In the genomic region with DNA sequence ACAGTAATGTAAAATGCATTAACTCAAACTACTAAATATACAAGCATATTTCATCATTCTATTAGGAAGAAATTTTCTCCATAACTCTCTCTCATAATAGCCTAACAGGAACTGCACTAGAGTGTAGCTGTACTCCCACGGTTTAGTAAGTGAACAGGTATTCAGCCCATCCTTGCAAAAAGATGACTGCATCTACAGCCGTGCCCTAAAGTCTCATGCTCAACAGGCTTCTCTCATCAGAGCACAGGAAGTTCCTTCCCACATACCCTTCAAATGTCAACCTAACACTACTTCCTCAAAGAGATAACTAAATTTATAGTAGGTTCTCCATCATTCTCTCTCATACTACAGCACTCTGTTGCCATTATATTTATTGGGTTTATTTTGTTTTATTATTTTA, we compare ENCODE assay signal across 8 cellular contexts.
DNase-seq lines count a peak whose midpoint lies in the region; ATAC-seq and TF ChIP-seq lines count a peak whose summit lies in the region.

No MANE protein-coding gene starts in this region.

- POLR2A ChIA-PET in GM10248 (lab: Yijun Ruan, JAX), result no interaction called here
- POLR2A ChIA-PET in activated CD8-positive, alpha-beta T cell treated with anti-CD3 and anti-CD28 coated beads for 36 hours (lab: Charles Lee), result no interaction called here

- TF ChIP-seq CTCF in GM10248 (IDR thresholded peaks at IDR 0.05; ENCODE audit: control extremely low read depth, extremely low read depth, low read depth, missing control alignments), result no peak
- TF ChIP-seq CTCF in activated CD8-positive, alpha-beta T cell treated with anti-CD3 and anti-CD28 coated beads for 36 hours (IDR thresholded peaks at IDR 0.05), result no peak

- no peaks in the 10 kb centered on the region for H3K27me3 Mint-ChIP-seq in activated CD8-positive, alpha-beta T cell treated with anti-CD3 and anti-CD28 coated beads for 36 hours

- CTCF ChIA-PET in GM10248 (lab: Yijun Ruan, JAX), result interaction anchor here (1.1 kb wide), 1 partner anchor 9 kb away, joined by 3 read pairs; no protein-coding TSS in a partner anchor
- CTCF ChIA-PET in activated CD8-positive, alpha-beta T cell treated with anti-CD3 and anti-CD28 coated beads for 36 hours (lab: Charles Lee), result interaction anchor here (1.4 kb wide), 1 partner anchor 255 kb away, joined by 6 read pairs; no protein-coding TSS in a partner anchor

- peak overlapping the region; percentile 40 for H3K27ac Mint-ChIP-seq in activated CD8-positive, alpha-beta T cell treated with anti-CD3 and anti-CD28 coated beads for 36 hours

- peaks cover 15% of the 10 kb centered on the region for H3K9me3 Mint-ChIP-seq in activated CD8-positive, alpha-beta T cell treated with anti-CD3 and anti-CD28 coated beads for 36 hours

- intact Hi-C loops in activated CD8-positive, alpha-beta T cell treated with anti-CD3 and anti-CD28 coated beads for 36 hours (cut with micrococcal nuclease), result no loop called here

- H3K4me3 Mint-ChIP-seq in activated CD8-positive, alpha-beta T cell treated with anti-CD3 and anti-CD28 coated beads for 36 hours, result no peak overlapping the region

- DNase-seq in GM10248 (ENCODE audit: extremely low spot score) (peak; percentile 13), medulla oblongata (ENCODE audit: extremely low spot score) (peak; percentile 19), NCI-H69 (lab: John Stamatoyannopoulos, UW) (no peak), NCI-H748 (lab: John Stamatoyannopoulos, UW; ENCODE audit: unreplicated experiment) (no peak)
- DNase-seq in activated CD8-positive, alpha-beta T cell treated with anti-CD3 and anti-CD28 coated beads for 36 hours, result peak; percentile 63

- ATAC-seq in HG03460 (IDR thresholded peaks at IDR 0.05; ENCODE audit: unreplicated experiment) (peak; percentile 42), HG03097 (IDR thresholded peaks at IDR 0.05; ENCODE audit: low FRiP score, unreplicated experiment) (no peak), HG02970 (IDR thresholded peaks at IDR 0.05; ENCODE audit: low FRiP score, unreplicated experiment) (no peak)
- ATAC-seq in activated CD8-positive, alpha-beta T cell treated with anti-CD3 and anti-CD28 coated beads for 36 hours, result peak; percentile 78

- H3K36me3 Mint-ChIP-seq in activated CD8-positive, alpha-beta T cell treated with anti-CD3 and anti-CD28 coated beads for 36 hours (ENCODE audit: low read depth), result peaks cover 27% of the 10 kb centered on the region

- H3K4me1 Mint-ChIP-seq in activated CD8-positive, alpha-beta T cell treated with anti-CD3 and anti-CD28 coated beads for 36 hours (ENCODE audit: low read depth), result peaks cover 40% of the 10 kb centered on the region

Comparison
In these comparisons a context has a peak if more than half of its experiments do, and no peak if none do; other contexts are left out.
1. DNase-seq: peak in GM10248 (single experiment), activated CD8-positive, alpha-beta T cell treated with anti-CD3 and anti-CD28 coated beads for 36 hours (single experiment) and medulla oblongata (single experiment); none in NCI-H69 (single experiment) and NCI-H748 (single experiment).
2. ATAC-seq: peak in HG03460 (single experiment) and activated CD8-positive, alpha-beta T cell treated with anti-CD3 and anti-CD28 coated beads for 36 hours (single experiment); none in HG03097 (single experiment) and HG02970 (single experiment).